ENCODE assay signal across 21 cellular contexts in the genomic region with DNA sequence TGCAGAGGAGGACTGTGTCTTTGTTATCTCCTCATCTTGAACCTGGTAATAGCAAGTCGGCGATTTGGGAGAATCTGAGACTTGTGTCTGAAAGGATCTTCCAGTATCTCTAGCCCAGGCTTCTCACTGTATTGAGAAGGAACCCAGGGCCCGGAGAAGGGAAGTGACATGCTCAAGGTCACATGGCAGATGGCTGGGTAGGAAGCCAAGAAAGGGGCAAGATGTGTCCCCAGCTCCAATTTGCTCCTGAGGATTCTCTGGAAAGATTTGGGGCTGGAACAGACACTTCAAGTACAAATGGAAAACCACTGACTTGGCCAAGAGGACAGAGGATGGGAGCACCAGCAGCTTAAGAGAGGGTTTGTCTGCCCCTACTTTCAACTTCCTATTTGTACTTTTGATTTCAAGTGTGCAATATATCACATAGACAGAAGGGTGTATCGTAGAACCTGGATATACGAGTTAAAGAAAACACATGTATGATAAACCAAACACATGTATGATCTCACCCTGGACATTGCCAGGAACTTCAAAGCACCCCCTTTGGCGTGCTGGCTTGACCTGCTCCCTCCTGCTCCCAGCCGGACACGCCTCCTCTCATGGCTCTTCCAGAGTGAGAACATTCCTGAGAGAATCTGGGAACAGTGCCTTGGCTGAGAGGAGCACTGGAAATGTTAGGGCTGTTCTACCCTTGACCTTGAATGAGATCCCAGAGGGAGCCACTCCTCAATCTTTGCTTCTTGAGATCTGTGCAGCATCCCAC.
DNase-seq lines count a peak whose midpoint lies in the region; ATAC-seq, FAIRE-seq and TF ChIP-seq lines count a peak whose summit lies in the region.
"Had no signal": no experiment of that assay in that cellular context is flagged by ENCODE, and none has a peak within 500 bp of the region (broad histone marks: within the 10 kb centered on the region; RNA-seq: fewer than 3 reads in every experiment).

No MANE protein-coding gene starts in this region.

- H3K4me1 ChIP-seq in mucosa of descending colon (ENCODE audit: low read depth) (peaks cover 4% of the 10 kb centered on the region), upper lobe of right lung (peaks cover 28% of the 10 kb centered on the region), suprapubic skin (peaks cover 30% of the 10 kb centered on the region)

- 45% methylated on average over 8 of the region's 8 CpGs for WGBS in suprapubic skin

- H3K27me3 Mint-ChIP-seq in endothelial cell (ENCODE audit: unreplicated experiment) = peaks cover 2% of the 10 kb centered on the region
- H3K27me3 Mint-ChIP-seq: activated B cell treated with CpG ODN at 0.5 μM for 24 hours had no signal

- intact Hi-C loops in mucosa of descending colon (cut with DNase I, micrococcal nuclease) (no loop called here), upper lobe of right lung (cut with DNase I) (no loop called here)

- peak; percentile 81 for FAIRE-seq in endometrium (lab: Jason Lieb, UNC)
- FAIRE-seq: astrocyte, colon, H1, keratinocyte had no signal

- H3K4me1 Mint-ChIP-seq in endothelial cell (ENCODE audit: unreplicated experiment) = peaks cover 25% of the 10 kb centered on the region
- H3K4me1 Mint-ChIP-seq: CD8-positive, alpha-beta memory T cell had no signal

- no peak overlapping the region for H3K27ac Mint-ChIP-seq in endothelial cell (ENCODE audit: unreplicated experiment)
- H3K27ac Mint-ChIP-seq: activated B cell treated with CpG ODN at 0.5 μM for 24 hours; CD8-positive, alpha-beta memory T cell; progenitor cell of endocrine pancreas had no signal

- no peak overlapping the region for H3K4me3 Mint-ChIP-seq in endothelial cell (ENCODE audit: unreplicated experiment)
- H3K4me3 Mint-ChIP-seq: activated B cell treated with CpG ODN at 0.5 μM for 24 hours; CD8-positive, alpha-beta memory T cell had no signal

- H3K27me3 ChIP-seq in upper lobe of right lung = no peaks in the 10 kb centered on the region
- no peaks in the 10 kb centered on the region for H3K27me3 ChIP-seq in suprapubic skin

- peak overlapping the region; percentile 24 for H3K27ac ChIP-seq in upper lobe of right lung
- no peak overlapping the region for H3K27ac ChIP-seq in suprapubic skin
- H3K27ac ChIP-seq: 22Rv1 had no signal

- no peaks in the 10 kb centered on the region for H3K9me3 ChIP-seq in mucosa of descending colon
- H3K9me3 ChIP-seq in upper lobe of right lung = no peaks in the 10 kb centered on the region
- H3K9me3 ChIP-seq in suprapubic skin = no peaks in the 10 kb centered on the region

- ATAC-seq in mucosa of descending colon (peak; percentile 11), upper lobe of right lung (peak; percentile 68), HG03342 (IDR thresholded peaks at IDR 0.05; ENCODE audit: unreplicated experiment) (no peak)

- no peak for TF ChIP-seq EP300 in suprapubic skin (IDR thresholded peaks at IDR 0.05)

- TF ChIP-seq CTCF in mucosa of descending colon (IDR thresholded peaks at IDR 0.05) (no peak), upper lobe of right lung (IDR thresholded peaks at IDR 0.05) (no peak), endothelial cell (IDR thresholded peaks at IDR 0.05; ENCODE audit: unreplicated experiment) (no peak), suprapubic skin (IDR thresholded peaks at IDR 0.05) (no peak)

- H3K4me3 ChIP-seq in mucosa of descending colon (no peak overlapping the region), upper lobe of right lung (no peak overlapping the region), suprapubic skin (no peak overlapping the region)

- H3K36me3 Mint-ChIP-seq in endothelial cell (ENCODE audit: low read depth, unreplicated experiment) = no peaks in the 10 kb centered on the region
- H3K36me3 Mint-ChIP-seq: CD8-positive, alpha-beta memory T cell had no signal

- no peak for TF ChIP-seq POLR2A in suprapubic skin (IDR thresholded peaks at IDR 0.05)

- no peaks in the 10 kb centered on the region for H3K9me3 Mint-ChIP-seq in endothelial cell (ENCODE audit: unreplicated experiment)
- H3K9me3 Mint-ChIP-seq: activated B cell treated with CpG ODN at 0.5 μM for 24 hours; CD8-positive, alpha-beta memory T cell had no signal

- H3K36me3 ChIP-seq in mucosa of descending colon (ENCODE audit: low read depth) = no peaks in the 10 kb centered on the region
- H3K36me3 ChIP-seq in upper lobe of right lung = no peaks in the 10 kb centered on the region
- no peaks in the 10 kb centered on the region for H3K36me3 ChIP-seq in suprapubic skin

- DNase-seq in DMS79 treated with DMSO at 0.1 percent for 48 hours (lab: John Stamatoyannopoulos, UW) (peak; percentile 8), DMS79 (lab: John Stamatoyannopoulos, UW) (no peak), mucosa of descending colon (peak in 1 of 3 donors; percentile 17), upper lobe of right lung (no peak), endothelial cell (ENCODE audit: low spot score) (no peak), suprapubic skin (ENCODE audit: low spot score in 2 of 2) (no peak)
- DNase-seq: activated B cell treated with CpG ODN at 0.5 μM for 24 hours; activated gamma-delta T cell treated with Interleukin-2 at 50 U/mL for 16 hours; CD8-positive, alpha-beta memory T cell; MM.1S; NCI-H2081 treated with DMSO at 0.1 percent for 48 hours; NCI-H748 treated with DMSO at 0.1 percent for 48 hours; T-helper 1 cell had no signal
